Comparison of ENCODE assay signal across 9 cellular contexts in genomic region chr6:149234051-149234962, GRCh38.
DNase-seq lines count a peak whose midpoint lies in the region; ATAC-seq and TF ChIP-seq lines count a peak whose summit lies in the region.
"Had no signal": no experiment of that assay in that cellular context is flagged by ENCODE, and none has a peak within 500 bp of the region (broad histone marks: within the 10 kb centered on the region; RNA-seq: fewer than 3 reads in every experiment).

No MANE protein-coding gene starts in this region.

- H3K4me3 ChIP-seq in fibroblast of mammary gland (ENCODE audit: control insufficient read depth, low read depth, low read length) = no peak overlapping the region

- H3K4me1 Mint-ChIP-seq in stimulated activated naive CD8-positive, alpha-beta T cell treated with anti-CD3 and anti-CD28 coated beads, Interleukin-15, Interleukin-2, amounts not matched to agents 100 ng/mL and 50 ng/mL, for 24 hours (ENCODE audit: low read depth) = peaks cover 61% of the 10 kb centered on the region

- H3K4me3 Mint-ChIP-seq in stimulated activated naive CD8-positive, alpha-beta T cell treated with anti-CD3 and anti-CD28 coated beads, Interleukin-15, Interleukin-2, amounts not matched to agents 100 ng/mL and 50 ng/mL, for 24 hours = peak overlapping the region; percentile 64

- ATAC-seq in GM21825 (IDR thresholded peaks at IDR 0.05; ENCODE audit: unreplicated experiment) (no peak), HG03342 (IDR thresholded peaks at IDR 0.05; ENCODE audit: unreplicated experiment) (no peak)

- no peaks in the 10 kb centered on the region for H3K27me3 Mint-ChIP-seq in stimulated activated naive CD8-positive, alpha-beta T cell treated with anti-CD3 and anti-CD28 coated beads, Interleukin-15, Interleukin-2, amounts not matched to agents 100 ng/mL and 50 ng/mL, for 24 hours
- H3K27me3 Mint-ChIP-seq: B cell had no signal

- H3K9me3 Mint-ChIP-seq in stimulated activated naive CD8-positive, alpha-beta T cell treated with anti-CD3 and anti-CD28 coated beads, Interleukin-15, Interleukin-2, amounts not matched to agents 100 ng/mL and 50 ng/mL, for 24 hours = peaks cover 20% of the 10 kb centered on the region

- H3K27ac Mint-ChIP-seq in stimulated activated naive CD8-positive, alpha-beta T cell treated with anti-CD3 and anti-CD28 coated beads, Interleukin-15, Interleukin-2, amounts not matched to agents 100 ng/mL and 50 ng/mL, for 24 hours = peak overlapping the region; percentile 95

- TF ChIP-seq CTCF in fibroblast of mammary gland (conservative IDR thresholded peaks at IDR 0.05; ENCODE audit: control insufficient read depth, insufficient read depth, low read depth, low read length) = no peak

- peaks cover 12% of the 10 kb centered on the region for H3K36me3 Mint-ChIP-seq in stimulated activated naive CD8-positive, alpha-beta T cell treated with anti-CD3 and anti-CD28 coated beads, Interleukin-15, Interleukin-2, amounts not matched to agents 100 ng/mL and 50 ng/mL, for 24 hours (ENCODE audit: low read depth)

- peak; percentile 53 for DNase-seq in activated naive CD4-positive, alpha-beta T cell treated with Interleukin-2 at 50 U/mL for 16 hours
- DNase-seq in activated naive CD4-positive, alpha-beta T cell (lab: John Stamatoyannopoulos, UW) = no peak
- peak; percentile 29 for DNase-seq in activated CD8-positive, alpha-beta memory T cell treated with anti-CD3 and anti-CD28 coated beads, Interleukin-2, amount 50 U/mL, for 4 hours
- DNase-seq in fibroblast of mammary gland (ENCODE audit: low read depth) (peak; percentile 51), GF-D8 (lab: John Stamatoyannopoulos, UW) (no peak)

Comparison
In these comparisons a context has a peak if more than half of its experiments do, and no peak if none do; other contexts are left out.
1. DNase-seq: peak in activated naive CD4-positive, alpha-beta T cell treated with Interleukin-2 at 50 U/mL for 16 hours (single experiment), activated CD8-positive, alpha-beta memory T cell treated with anti-CD3 and anti-CD28 coated beads, Interleukin-2, amount 50 U/mL, for 4 hours (single experiment) and fibroblast of mammary gland (single experiment); none in activated naive CD4-positive, alpha-beta T cell (0 of 4) and GF-D8 (single experiment).